In genomic region chr17:14749269-14749668, GRCh38 we compare ENCODE assay signal across 30 cellular contexts.
"Had no signal": no experiment of that assay in that cellular context is flagged by ENCODE, and none has a peak within 500 bp of the region (broad histone marks: within the 10 kb centered on the region; RNA-seq: fewer than 3 reads in every experiment).

No MANE protein-coding gene starts in this region.

- H3K36me3 Mint-ChIP-seq: mesothelial cell of epicardium; natural killer cell treated with Interleukin-12 subunit alpha and Interleukin-12 subunit beta and Interleukin-15 and Interleukin-18, amount 100 ng/mL, for 72 hours; stimulated activated memory B cell treated with anti-CD40 and anti-IgM and Interleukin-4, amounts not matched to agents 10 μg/mL and 1 μg/mL and 100 μg/mL, for 72 hours had no signal

- H3K4me3 ChIP-seq: left lung, lower lobe of right lung, mucosa of descending colon, pancreas, prostate gland, skin epidermis, spleen, tibial nerve, upper lobe of left lung, vagina had no signal

- H3K9me3 Mint-ChIP-seq: mesothelial cell of epicardium; natural killer cell treated with Interleukin-12 subunit alpha and Interleukin-12 subunit beta and Interleukin-15 and Interleukin-18, amount 100 ng/mL, for 72 hours; stimulated activated memory B cell treated with anti-CD40 and anti-IgM and Interleukin-4, amounts not matched to agents 10 μg/mL and 1 μg/mL and 100 μg/mL, for 72 hours; stimulated activated naive CD8-positive, alpha-beta T cell treated with anti-CD3 and anti-CD28 coated beads, Interleukin-15, amount 100 ng/mL, for 72 hours had no signal

- DNase-seq: hippocampal formation; kidney; left colon; left lung; lower lobe of right lung; mammary epithelial cell; mesendoderm; mucosa of descending colon; naive thymus-derived CD4-positive, alpha-beta T cell; pancreas; posterior cingulate gyrus; retina; right cardiac atrium; spleen; stimulated activated CD4-positive, alpha-beta T cell treated with anti-CD3 and anti-CD28 coated beads, Interleukin-1b, Interleukin-23, amount 100 ng/mL, for 48 hours; stimulated activated CD4-positive, alpha-beta T cell treated with anti-CD3 and anti-CD28 coated beads, Interleukin-2, amount 100 ng/mL, for 48 hours; stimulated activated CD4-positive, alpha-beta T cell treated with anti-CD3 and anti-CD28 coated beads, Interleukin-4, amount 100 ng/mL, for 4 hours; stimulated activated CD8-positive, alpha-beta memory T cell treated with anti-CD3 and anti-CD28 coated beads, Interleukin-4, amount 100 ng/mL, for 48 hours; stimulated activated naive CD4-positive, alpha-beta T cell treated with Interleukin-2 at 50 U/mL for 16 hours; stimulated activated naive CD8-positive, alpha-beta T cell treated with anti-CD3 and anti-CD28 coated beads, Interleukin-15, amount 100 ng/mL, for 72 hours; substantia nigra; upper lobe of left lung had no signal

- H3K27me3 ChIP-seq: left lung, pancreas, spleen, tibial nerve, upper lobe of left lung, vagina had no signal

- ATAC-seq: left colon; left lung; lower lobe of right lung; mucosa of descending colon; naive thymus-derived CD4-positive, alpha-beta T cell; pancreas; right cardiac atrium; sciatic nerve had no signal

- H3K4me3 Mint-ChIP-seq: mesothelial cell of epicardium; naive thymus-derived CD4-positive, alpha-beta T cell; natural killer cell treated with Interleukin-12 subunit alpha and Interleukin-12 subunit beta and Interleukin-15 and Interleukin-18, amount 100 ng/mL, for 72 hours; stimulated activated memory B cell treated with anti-CD40 and anti-IgM and Interleukin-4, amounts not matched to agents 10 μg/mL and 1 μg/mL and 100 μg/mL, for 72 hours; stimulated activated naive CD8-positive, alpha-beta T cell treated with anti-CD3 and anti-CD28 coated beads, Interleukin-15, amount 100 ng/mL, for 72 hours had no signal

- H3K4me1 Mint-ChIP-seq: stimulated activated memory B cell treated with anti-CD40 and anti-IgM and Interleukin-4, amounts not matched to agents 10 μg/mL and 1 μg/mL and 100 μg/mL, for 72 hours had no signal

- FAIRE-seq: kidney, pancreas had no signal

- H3K27ac Mint-ChIP-seq: mesothelial cell of epicardium; natural killer cell treated with Interleukin-12 subunit alpha and Interleukin-12 subunit beta and Interleukin-15 and Interleukin-18, amount 100 ng/mL, for 72 hours; stimulated activated memory B cell treated with anti-CD40 and anti-IgM and Interleukin-4, amounts not matched to agents 10 μg/mL and 1 μg/mL and 100 μg/mL, for 72 hours; stimulated activated naive CD8-positive, alpha-beta T cell treated with anti-CD3 and anti-CD28 coated beads, Interleukin-15, amount 100 ng/mL, for 72 hours had no signal

- H3K27me3 Mint-ChIP-seq: stimulated activated memory B cell treated with anti-CD40 and anti-IgM and Interleukin-4, amounts not matched to agents 10 μg/mL and 1 μg/mL and 100 μg/mL, for 72 hours; stimulated activated naive CD8-positive, alpha-beta T cell treated with anti-CD3 and anti-CD28 coated beads, Interleukin-15, amount 100 ng/mL, for 72 hours had no signal

- H3K36me3 ChIP-seq: left lung, lower lobe of right lung, pancreas, prostate gland, spleen, tibial nerve, upper lobe of left lung, vagina had no signal
